13 cellular contexts compared by ENCODE assay signal in genomic region chr2:97742381-97742847, GRCh38. TPM values are rescaled to one million over a fixed set of nuclear protein-coding genes. Genes with fewer than 3 reads are reported as not detected.
DNase-seq lines count a peak whose midpoint lies in the region; ATAC-seq and TF ChIP-seq lines count a peak whose summit lies in the region.
"Had no signal": no experiment of that assay in that cellular context is flagged by ENCODE, and none has a peak within 500 bp of the region (broad histone marks: within the 10 kb centered on the region; RNA-seq: fewer than 3 reads in every experiment).

No MANE protein-coding gene starts in this region.

- H2AFZ ChIP-seq in osteoblast (ENCODE audit: low read length): no peak overlapping the region

- peak overlapping the region; percentile 66 for H3K4me3 Mint-ChIP-seq in T-helper 1 cell treated with Interleukin-12 subunit alpha and Interleukin-12 subunit beta and Interleukin-4 antibody, amounts not matched to agents 30 μg/mL and 1 μg/mL, for 36 hours

- no peak for TF ChIP-seq CTCF in choroid plexus epithelial cell (conservative IDR thresholded peaks at IDR 0.05; ENCODE audit: low read depth, low read length)
- no peak for TF ChIP-seq CTCF in osteoblast (IDR thresholded peaks at IDR 0.05; ENCODE audit: extremely low read depth, low read depth, low read length)

- no peak overlapping the region for H3K27ac ChIP-seq in osteoblast (ENCODE audit: low read depth, low read length)

- H3K27me3 Mint-ChIP-seq in T-helper 1 cell treated with Interleukin-12 subunit alpha and Interleukin-12 subunit beta and Interleukin-4 antibody, amounts not matched to agents 30 μg/mL and 1 μg/mL, for 36 hours (ENCODE audit: low read depth): no peaks in the 10 kb centered on the region
- H3K27me3 Mint-ChIP-seq: progenitor cell of endocrine pancreas had no signal

- H3K9me3 ChIP-seq in osteoblast (ENCODE audit: low read depth, low read length): no peaks in the 10 kb centered on the region

- ATAC-seq in HG02571 (IDR thresholded peaks at IDR 0.05; ENCODE audit: unreplicated experiment): no peak

- no peak overlapping the region for H3K4me2 ChIP-seq in osteoblast (ENCODE audit: insufficient read depth, low read length)

- DNase-seq in activated CD8-positive, alpha-beta memory T cell treated with anti-CD3 and anti-CD28 coated beads for 48 hours (ENCODE audit: low read depth in 2 of 3, low spot score in 2 of 3): peak in 2 of 3 experiments; percentile 23 to 45
- DNase-seq in activated CD8-positive, alpha-beta memory T cell treated with anti-CD3 and anti-CD28 coated beads for 24 hours: no peak
- DNase-seq in choroid plexus epithelial cell (ENCODE audit: low read depth): peak; percentile 27
- peak; percentile 65 for DNase-seq in osteoblast (ENCODE audit: insufficient read length, low spot score, missing footprints)
- no peak for DNase-seq in NCI-H2171 (lab: John Stamatoyannopoulos, UW)
- no peak for DNase-seq in EL
- DNase-seq: amygdala, erythroblast, kidney glomerular epithelial cell, NCI-H524 had no signal

- H3K27me3 ChIP-seq in osteoblast (ENCODE audit: insufficient read depth, low read length): no peaks in the 10 kb centered on the region

- H4K20me1 ChIP-seq in osteoblast (ENCODE audit: insufficient read depth, low read length): no peaks in the 10 kb centered on the region

- peak overlapping the region; percentile 93 for H3K27ac Mint-ChIP-seq in T-helper 1 cell treated with Interleukin-12 subunit alpha and Interleukin-12 subunit beta and Interleukin-4 antibody, amounts not matched to agents 30 μg/mL and 1 μg/mL, for 36 hours

- no peaks in the 10 kb centered on the region for H3K4me1 ChIP-seq in osteoblast (ENCODE audit: insufficient read depth, low read length)

- H3K36me3 Mint-ChIP-seq in T-helper 1 cell treated with Interleukin-12 subunit alpha and Interleukin-12 subunit beta and Interleukin-4 antibody, amounts not matched to agents 30 μg/mL and 1 μg/mL, for 36 hours (ENCODE audit: low read depth): peaks cover 43% of the 10 kb centered on the region

- no peaks in the 10 kb centered on the region for H3K79me2 ChIP-seq in osteoblast (ENCODE audit: insufficient read depth, low read length)

- H3K4me1 Mint-ChIP-seq in T-helper 1 cell treated with Interleukin-12 subunit alpha and Interleukin-12 subunit beta and Interleukin-4 antibody, amounts not matched to agents 30 μg/mL and 1 μg/mL, for 36 hours (ENCODE audit: low read depth): peaks cover 56% of the 10 kb centered on the region

- H3K4me3 ChIP-seq in choroid plexus epithelial cell (ENCODE audit: low read depth, low read length) (no peak overlapping the region), osteoblast (ENCODE audit: insufficient read depth, low read length) (no peak overlapping the region)

- H3K36me3 ChIP-seq in osteoblast (ENCODE audit: insufficient read depth, low read length): no peaks in the 10 kb centered on the region

- no peaks in the 10 kb centered on the region for H3K9me3 Mint-ChIP-seq in T-helper 1 cell treated with Interleukin-12 subunit alpha and Interleukin-12 subunit beta and Interleukin-4 antibody, amounts not matched to agents 30 μg/mL and 1 μg/mL, for 36 hours

RNA-seq across cellular contexts. Expression of gene ZAP70, which starts 29.0 kb away (rescaled TPM):
- total RNA-seq in osteoblast: under 0.01 TPM in 2 replicates

Comparison
In these comparisons a context has a peak if more than half of its experiments do, and no peak if none do; other contexts are left out.
1. DNase-seq: peak in activated CD8-positive, alpha-beta memory T cell treated with anti-CD3 and anti-CD28 coated beads for 48 hours (2 of 3), choroid plexus epithelial cell (single experiment) and osteoblast (single experiment); none in activated CD8-positive, alpha-beta memory T cell treated with anti-CD3 and anti-CD28 coated beads for 24 hours (single experiment), NCI-H2171 (single experiment) and EL (single experiment).